14 cellular contexts compared by ENCODE assay signal in genomic region chr3:61414456-61414855, GRCh38.
DNase-seq lines count a peak whose midpoint lies in the region; ATAC-seq, FAIRE-seq and TF ChIP-seq lines count a peak whose summit lies in the region.
"Had no signal": no experiment of that assay in that cellular context is flagged by ENCODE, and none has a peak within 500 bp of the region (broad histone marks: within the 10 kb centered on the region; RNA-seq: fewer than 3 reads in every experiment).

No MANE protein-coding gene starts in this region.

- ATAC-seq in GM18520 (IDR thresholded peaks at IDR 0.05; ENCODE audit: unreplicated experiment) (peak; percentile 87), GM21360 (IDR thresholded peaks at IDR 0.05; ENCODE audit: unreplicated experiment) (peak; percentile 62), HG02852 (IDR thresholded peaks at IDR 0.05; ENCODE audit: unreplicated experiment) (peak; percentile 88)
- ATAC-seq: activated CD4-positive, alpha-beta T cell treated with anti-CD3 and anti-CD28 coated beads for 36 hours; activated naive CD8-positive, alpha-beta T cell treated with anti-CD3 and anti-CD28 coated beads, Interleukin-2, amount 50 U/mL, for 24 hours had no signal

- H3K4me1 ChIP-seq in Loucy (ENCODE audit: insufficient read depth, low read length, poor library complexity, severe bottlenecking) (peaks cover 70% of the 10 kb centered on the region), vagina (peaks cover 5% of the 10 kb centered on the region)
- H3K4me1 ChIP-seq: testis had no signal

- no peak overlapping the region for H3K27ac ChIP-seq in vagina
- H3K27ac ChIP-seq: testis had no signal

- H3K9me3 ChIP-seq in Loucy (ENCODE audit: insufficient read depth, low read depth, low read length) (peaks cover 4% of the 10 kb centered on the region; the same call in 1 of the 2 replicates), vagina (no peaks in the 10 kb centered on the region)
- H3K9me3 ChIP-seq: testis had no signal

- no peak for TF ChIP-seq CTCF in Loucy (conservative IDR thresholded peaks at IDR 0.05; ENCODE audit: low read length)
- TF ChIP-seq CTCF in vagina (IDR thresholded peaks at IDR 0.05): no peak

- H3F3A ChIP-seq in Loucy (ENCODE audit: low read depth): peaks cover 20% of the 10 kb centered on the region

- peak overlapping the region; percentile 73 for H3K9ac ChIP-seq in Loucy (ENCODE audit: low read depth, low read length, poor library complexity, severe bottlenecking)

- H4K20me1 ChIP-seq in Loucy (ENCODE audit: insufficient read depth, low read length, poor library complexity, severe bottlenecking): no peaks in the 10 kb centered on the region

- DNase-seq in superior temporal gyrus (ENCODE audit: extremely low spot score) (no peak), head of caudate nucleus (no peak), HTR-8/SVneo (ENCODE audit: insufficient read length, low spot score) (no peak), vagina (ENCODE audit: extremely low spot score in 2 of 2) (no peak)
- DNase-seq: activated CD4-positive, alpha-beta T cell treated with anti-CD3 and anti-CD28 coated beads for 36 hours; activated naive CD8-positive, alpha-beta T cell treated with anti-CD3 and anti-CD28 coated beads, Interleukin-2, amount 50 U/mL, for 24 hours; NCI-H2081 treated with DMSO at 0.1 percent for 48 hours; nephron progenitor cell; testis had no signal

- H3K27me3 ChIP-seq in Loucy (ENCODE audit: insufficient read depth, low read length, poor library complexity, severe bottlenecking) (no peaks in the 10 kb centered on the region), vagina (no peaks in the 10 kb centered on the region)
- H3K27me3 ChIP-seq: testis had no signal

- H2AFZ ChIP-seq in Loucy (ENCODE audit: low read length): no peak overlapping the region

- no peaks in the 10 kb centered on the region for H3K9me2 ChIP-seq in Loucy (replicated peaks; ENCODE audit: low read depth, low read length)

- intact Hi-C loops in head of caudate nucleus (cut with DNase I) (no loop called here), vagina (cut with DNase I) (no loop called here)

- H3K4me2 ChIP-seq in Loucy (ENCODE audit: low read depth, low read length, poor library complexity, severe bottlenecking): peak overlapping the region; percentile 60

- no peaks in the 10 kb centered on the region for H3K79me2 ChIP-seq in Loucy (ENCODE audit: insufficient read depth, low read length)

- H3K36me3 ChIP-seq in Loucy (ENCODE audit: insufficient read depth, low read length) (no peaks in the 10 kb centered on the region), vagina (no peaks in the 10 kb centered on the region)

- FAIRE-seq in HTR-8/SVneo (lab: Jason Lieb, UNC): no peak
- FAIRE-seq: frontal cortex had no signal

- H3K4me3 ChIP-seq in Loucy (ENCODE audit: low read length, poor library complexity, severe bottlenecking) (peak overlapping the region; percentile 20), vagina (no peak overlapping the region)
- H3K4me3 ChIP-seq: testis had no signal

- TF ChIP-seq POLR2A in vagina (IDR thresholded peaks at IDR 0.05): no peak
